In the genomic region with DNA sequence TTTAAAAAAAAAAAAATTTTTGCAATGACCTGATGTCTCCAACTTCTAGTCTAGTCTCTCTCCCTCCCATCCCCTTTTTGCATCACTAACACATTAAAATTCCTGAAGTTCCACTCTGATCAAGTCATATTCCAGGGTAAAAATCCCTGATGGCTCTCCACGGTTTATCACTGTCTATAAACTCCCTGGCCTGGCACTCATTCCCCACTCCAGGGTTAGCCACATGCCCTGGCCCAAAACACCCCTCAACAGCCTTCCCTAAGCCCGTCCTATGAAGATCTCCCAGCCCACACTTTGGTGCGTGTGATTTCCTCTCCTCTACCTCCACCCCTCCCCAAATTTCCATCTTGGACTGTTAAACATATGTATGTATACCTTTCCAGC, we compare ENCODE assay signal across 16 cellular contexts.
DNase-seq lines count a peak whose midpoint lies in the region; ATAC-seq, FAIRE-seq and TF ChIP-seq lines count a peak whose summit lies in the region.
"Had no signal": no experiment of that assay in that cellular context is flagged by ENCODE, and none has a peak within 500 bp of the region (broad histone marks: within the 10 kb centered on the region; RNA-seq: fewer than 3 reads in every experiment).

No MANE protein-coding gene starts in this region.

- H3K9me3 Mint-ChIP-seq in WTC11, result peaks cover 7% of the 10 kb centered on the region; the same call in 1 of the 2 replicates
- H3K9me3 Mint-ChIP-seq: activated CD4-positive, alpha-beta T cell treated with anti-CD3 and anti-CD28 coated beads, Interleukin-2, amount 10 ng/mL, durations not matched to agents 24 days and 14 days; T-helper 2 cell treated with Interferon-gamma antibody and Interleukin-4, amounts not matched to agents 5 μg/mL and 100 μg/mL, for 36 hours had no signal

- CTCF ChIA-PET in A549 (lab: Yijun Ruan, JAX) (interaction anchor here (1.2 to 3.0 kb wide), 8 partner anchors 11 to 876 kb away, joined by 3 to 19 read pairs (median 4); no protein-coding TSS in a partner anchor), WTC11 (lab: Charles Lee) (interaction anchor here (1.0 to 4.5 kb wide), 4 partner anchors 11 to 41 kb away, joined by 3 to 33 read pairs (median 4); no protein-coding TSS in a partner anchor)

- no peaks in the 10 kb centered on the region; the same call in 1 of the 2 replicates for H3K27me3 Mint-ChIP-seq in WTC11 (ENCODE audit: low read depth)

- WGBS in A549 (ENCODE audit: missing lambda C conversion rate), result 7% methylated on average over 3 of the region's 3 CpGs
- WGBS in mesodermal cell (ENCODE audit: insufficient coverage in 2 of 2), 2 experiments, result 94 to 100% methylated on average over 1 to 3 of the region's 3 CpGs

- no peak for TF ChIP-seq CTCF in A549 (IDR thresholded peaks at IDR 0.05)
- no peak for TF ChIP-seq CTCF in WTC11 (IDR thresholded peaks at IDR 0.05)

- peak overlapping the region; percentile 82 for H3K4me2 ChIP-seq in A549

- peaks cover 6% of the 10 kb centered on the region; the same call in 1 of the 3 replicates for H3K9me3 ChIP-seq in A549
- H3K9me3 ChIP-seq in mesodermal cell (ENCODE audit: control insufficient read depth, low read length), result no peaks in the 10 kb centered on the region
- H3K9me3 ChIP-seq: mucosa of descending colon had no signal

- ATAC-seq in A549 (peak; percentile 82 to 91), WTC11 (0 out of 2 replicates have a peak, but pooled peaks have one; percentile 15), HG02970 (IDR thresholded peaks at IDR 0.05; ENCODE audit: low FRiP score, unreplicated experiment) (no peak)
- ATAC-seq: mucosa of descending colon had no signal

- no peak; a peak in 1 of 5 replicates for TF ChIP-seq EP300 in A549 (IDR thresholded peaks at IDR 0.05)

- H3K4me3 ChIP-seq in A549 (no peak overlapping the region; the same call in 2 of the 3 replicates), mesodermal cell (ENCODE audit: extremely low read depth, insufficient read depth, low read length, poor library complexity, severe bottlenecking) (no peak overlapping the region)
- H3K4me3 ChIP-seq: mucosa of descending colon had no signal

- no peak for TF ChIP-seq POLR2A in A549 (IDR thresholded peaks at IDR 0.05; ENCODE audit: low read length)

- peak; percentile 61 for FAIRE-seq in A549 (lab: Jason Lieb, UNC)
- FAIRE-seq in HTR-8/SVneo (lab: Jason Lieb, UNC), result no peak
- FAIRE-seq: colon had no signal

- no peak overlapping the region for H3K4me3 Mint-ChIP-seq in WTC11
- H3K4me3 Mint-ChIP-seq: activated CD4-positive, alpha-beta T cell treated with anti-CD3 and anti-CD28 coated beads, Interleukin-2, amount 10 ng/mL, durations not matched to agents 24 days and 14 days; T-helper 2 cell treated with Interferon-gamma antibody and Interleukin-4, amounts not matched to agents 5 μg/mL and 100 μg/mL, for 36 hours had no signal

- H3K36me3 ChIP-seq in mesodermal cell (ENCODE audit: control insufficient read depth, insufficient read depth, low read length), result no peaks in the 10 kb centered on the region

- H3K4me1 Mint-ChIP-seq in WTC11, result peaks cover 48% of the 10 kb centered on the region
- H3K4me1 Mint-ChIP-seq: activated CD4-positive, alpha-beta T cell treated with anti-CD3 and anti-CD28 coated beads, Interleukin-2, amount 10 ng/mL, durations not matched to agents 24 days and 14 days had no signal

- H3K27ac ChIP-seq in A549 (peak overlapping the region; percentile 87 to 92), mesodermal cell (ENCODE audit: low read depth, low read length, severe bottlenecking) (peak overlapping the region; percentile 75)
- H3K27ac ChIP-seq: epithelial cell of prostate, parathyroid adenoma had no signal

- no peak overlapping the region; the same call in 1 of the 2 replicates for H3K27ac Mint-ChIP-seq in WTC11
- H3K27ac Mint-ChIP-seq: activated CD4-positive, alpha-beta T cell treated with anti-CD3 and anti-CD28 coated beads, Interleukin-2, amount 10 ng/mL, durations not matched to agents 24 days and 14 days; T-helper 2 cell treated with Interferon-gamma antibody and Interleukin-4, amounts not matched to agents 5 μg/mL and 100 μg/mL, for 36 hours had no signal

- DNase-seq in A549 (ENCODE audit: low read depth in 1 of 2, low spot score in 1 of 2), result peak in 1 of 2 experiments; percentile 77
- peak; percentile 72 for DNase-seq in HTR-8/SVneo (ENCODE audit: insufficient read length, low spot score)
- DNase-seq in WTC11 (ENCODE audit: low spot score), result no peak
- DNase-seq in SKM-1 (lab: John Stamatoyannopoulos, UW; ENCODE audit: unreplicated experiment), result no peak
- DNase-seq in C1 segment of cervical spinal cord (lab: John Stamatoyannopoulos, UW), result no peak
- no peak for DNase-seq in T1000 (lab: John Stamatoyannopoulos, UW)
- DNase-seq: activated CD4-positive, alpha-beta T cell treated with anti-CD3 and anti-CD28 coated beads, Interleukin-2, amount 10 ng/mL, durations not matched to agents 24 days and 14 days; mucosa of descending colon; NCI-H2029 treated with DMSO at 0.1 percent for 48 hours; NCI-H69 had no signal

- H3K36me3 Mint-ChIP-seq in WTC11, result peaks cover 3% of the 10 kb centered on the region

- no peak for TF ChIP-seq RAD21 in A549 (conservative IDR thresholded peaks at IDR 0.05 in 1 of 2, IDR thresholded peaks at IDR 0.05 in 1 of 2)

- peaks cover 58% of the 10 kb centered on the region for H3K4me1 ChIP-seq in A549
- peaks cover 6% of the 10 kb centered on the region for H3K4me1 ChIP-seq in mesodermal cell (ENCODE audit: control insufficient read depth, insufficient read depth, low read length, poor library complexity, severe bottlenecking)
- H3K4me1 ChIP-seq: parathyroid adenoma had no signal

- POLR2A ChIA-PET in A549 (lab: Yijun Ruan, JAX), result interaction anchor here (1.3 kb wide), 1 partner anchor 17 kb away, joined by 5 read pairs; no protein-coding TSS in a partner anchor
- POLR2A ChIA-PET in WTC11 (lab: Charles Lee), result no interaction called here

TF ChIP-seq in A549, 52 proteins besides CTCF, POLR2A, EP300 and RAD21 (continues in another document):
- TF ChIP-seq MYC (IDR thresholded peaks at IDR 0.05; ENCODE audit: borderline replicate concordance, low read length) (no peak), E2F6 (IDR thresholded peaks at IDR 0.05; ENCODE audit: borderline replicate concordance, low read depth) (no peak), FOSL2 (IDR thresholded peaks at IDR 0.05) (no peak), FOSL2 (CRISPR knock-in tag; IDR thresholded peaks at IDR 0.05) (no peak; the same call in 1 of the 2 replicates), TP53 (CRISPR knock-in tag; IDR thresholded peaks at IDR 0.05) (no peak), GATA3 (IDR thresholded peaks at IDR 0.05; ENCODE audit: borderline replicate concordance) (peak; percentile 79; the same call in 1 of the 2 replicates), EHMT2 (IDR thresholded peaks at IDR 0.05; ENCODE audit: low read depth) (no peak), HOXB5 (CRISPR knock-in tag; IDR thresholded peaks at IDR 0.05) (peak; percentile 71; the same call in 1 of the 2 replicates), CBX8 (IDR thresholded peaks at IDR 0.05) (no peak), SREBF2 (IDR thresholded peaks at IDR 0.05) (no peak), PHF8 (IDR thresholded peaks at IDR 0.05; ENCODE audit: borderline replicate concordance, low read depth) (no peak), ZC3H11A (IDR thresholded peaks at IDR 0.05) (no peak), ATOH8 (CRISPR knock-in tag; IDR thresholded peaks at IDR 0.05; ENCODE audit: low read depth) (no peak)

TF ChIP-seq in WTC11, 78 proteins besides CTCF, POLR2A, EP300 and RAD21 (continues in another document):
- TF ChIP-seq ZNF532 (CRISPR knock-in tag; IDR thresholded peaks at IDR 0.05; ENCODE audit: borderline replicate concordance) (no peak), FOXP1 (CRISPR knock-in tag; IDR thresholded peaks at IDR 0.05; ENCODE audit: borderline replicate concordance) (no peak), TCF7 (CRISPR knock-in tag; IDR thresholded peaks at IDR 0.05; ENCODE audit: low read depth) (no peak), PRRX2 (CRISPR knock-in tag; IDR thresholded peaks at IDR 0.05) (no peak), RORB (CRISPR knock-in tag; IDR thresholded peaks at IDR 0.05) (no peak), ZNF396 (CRISPR knock-in tag; IDR thresholded peaks at IDR 0.05; ENCODE audit: borderline replicate concordance) (no peak)

Comparison
In these comparisons a context has a peak if more than half of its experiments do, and no peak if none do; other contexts are left out.
1. Of the 8 proteins assayed by ChIP-seq in both WTC11 and A549: peak only in WTC11: none; only in A549: MAX; in both: none; in neither: 7.